8 cellular contexts compared by ENCODE assay signal in the genomic region with DNA sequence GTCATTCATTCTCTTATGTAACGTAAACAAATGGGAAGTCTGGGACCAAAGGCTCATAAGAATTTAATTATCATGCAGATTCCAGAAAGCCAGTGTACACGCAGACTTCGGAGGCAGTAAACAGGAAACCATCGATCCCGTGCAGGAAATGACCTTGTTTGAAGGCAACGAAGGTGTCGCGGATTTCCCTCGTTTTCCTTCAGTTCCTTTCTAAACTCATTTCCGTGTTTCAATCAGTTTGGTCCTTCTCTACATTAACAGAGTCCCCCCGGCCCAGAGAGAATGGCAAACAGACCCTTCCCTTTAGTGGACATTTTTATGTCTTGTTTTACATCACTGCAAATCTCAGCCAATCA. TPM values are rescaled to one million over a fixed set of nuclear protein-coding genes. Genes with fewer than 3 reads are reported as not detected.
DNase-seq lines count a peak whose midpoint lies in the region; ATAC-seq, FAIRE-seq and TF ChIP-seq lines count a peak whose summit lies in the region.

No MANE protein-coding gene starts in this region.

- FAIRE-seq in HTR-8/SVneo (lab: Jason Lieb, UNC): peak; percentile 16

- WGBS in lung, 2 donors: 0% methylated on average over 11 of the region's 11 CpGs
- under 1% methylated on average over 11 of the region's 11 CpGs for WGBS in urinary bladder

- TF ChIP-seq CTCF in cardiac fibroblast (IDR thresholded peaks at IDR 0.05; ENCODE audit: low read depth, low read length): no peak
- TF ChIP-seq CTCF in lung (IDR thresholded peaks at IDR 0.05; ENCODE audit: control extremely low read depth, extremely low read depth): no peak

- H3K27me3 ChIP-seq in lung (ENCODE audit: control insufficient read depth, insufficient read depth): no peaks in the 10 kb centered on the region

- no peaks in the 10 kb centered on the region for H3K36me3 ChIP-seq in lung (ENCODE audit: control insufficient read depth in 2 of 2, insufficient read depth in 2 of 2, low read length in 2 of 2)
- no peaks in the 10 kb centered on the region for H3K36me3 ChIP-seq in urinary bladder (ENCODE audit: insufficient read depth)

- H3K4me1 ChIP-seq in lung (ENCODE audit: control insufficient read depth in 2 of 2, insufficient read depth in 2 of 2, low read length in 2 of 2) (no peaks in the 10 kb centered on the region), urinary bladder (ENCODE audit: insufficient read depth) (no peaks in the 10 kb centered on the region)

- H3K27ac ChIP-seq in lung (ENCODE audit: low read depth in 1 of 2, low read length in 1 of 2) (peak overlapping the region; percentile 96 to 100), urinary bladder (ENCODE audit: low read depth) (peak overlapping the region; percentile 91)

- H3K4me3 ChIP-seq in cardiac fibroblast (replicated peaks in 1 of 2; ENCODE audit: low read depth in 2 of 2, low read length in 2 of 2) (peak overlapping the region; percentile 75 to 78), lung (peak overlapping the region; percentile 25), urinary bladder (ENCODE audit: low read depth, low read length) (peak overlapping the region; percentile 35)

- peak; percentile 20 for ATAC-seq in GM21423 (IDR thresholded peaks at IDR 0.05; ENCODE audit: unreplicated experiment)
- no peak for ATAC-seq in lung (ENCODE audit: insufficient read depth, low FRiP score)

- no peaks in the 10 kb centered on the region for H3K9me3 ChIP-seq in lung (ENCODE audit: control insufficient read depth in 2 of 2, insufficient read depth in 1 of 2, low read length in 1 of 2)

- DNase-seq in D341Med (ENCODE audit: low spot score) (peak; percentile 43), HTR-8/SVneo (ENCODE audit: insufficient read length, low spot score) (no peak), cardiac fibroblast (ENCODE audit: low read depth in 2 of 2) (no peak), lung (ENCODE audit: low spot score) (no peak), putamen (ENCODE audit: low spot score) (no peak)
- no peak for DNase-seq in stimulated activated CD4-positive, alpha-beta T cell treated with anti-CD3 and anti-CD28 coated beads, Interleukin-12 subunit alpha, Interleukin-12 subunit beta, amount 100 ng/mL, for 4 hours

RNA-seq across cellular contexts. Expression of a gene that starts 6.3 kb away (rescaled TPM):
- 10 to 100 TPM; 14.3 to 16.7 TPM for total RNA-seq in lung
- 1 to 10 TPM; 8.3 to 9.4 TPM for polyA plus RNA-seq in lung
- total RNA-seq in urinary bladder: 11.2 TPM
- polyA plus RNA-seq in urinary bladder: 21.5 TPM

RNA-seq across cellular contexts. Expression of a gene that starts 39.9 kb away (rescaled TPM):
- 10 to 100 TPM; 10.3 to 42.2 TPM for total RNA-seq in lung
- 100 to 1,000 TPM in 1 of 2 donors, 1 to 10 TPM in 1; 6.9 to 209 TPM for polyA plus RNA-seq in lung
- total RNA-seq in urinary bladder: 7.0 TPM
- polyA plus RNA-seq in urinary bladder: 13.3 TPM

RNA-seq across cellular contexts. Expression of a gene that starts 55.8 kb away (rescaled TPM):
- total RNA-seq in lung (10 to 100 TPM; 39.5 to 44.3 TPM), urinary bladder (40.9 TPM)
- polyA plus RNA-seq in lung (10 to 100 TPM; 25.5 to 28.9 TPM), urinary bladder (19.7 TPM)

Comparison
In these comparisons a context has a peak if more than half of its experiments do, and no peak if none do; other contexts are left out.
1. H3K4me3 ChIP-seq: peak in every context shown above with its lines; median percentile 76 in cardiac fibroblast; 35 in urinary bladder; 25 in lung.